ENCODE assay signal across 22 cellular contexts in genomic region chrX:21683910-21684309, GRCh38. TPM values are rescaled to one million over a fixed set of nuclear protein-coding genes. Genes with fewer than 3 reads are reported as not detected.
DNase-seq lines count a peak whose midpoint lies in the region; ATAC-seq and TF ChIP-seq lines count a peak whose summit lies in the region.
"Had no signal": no experiment of that assay in that cellular context is flagged by ENCODE, and none has a peak within 500 bp of the region (broad histone marks: within the 10 kb centered on the region; RNA-seq: fewer than 3 reads in every experiment).

No MANE protein-coding gene starts in this region.

- no peaks in the 10 kb centered on the region for H3K79me2 ChIP-seq in PC-9 (ENCODE audit: low read depth)

- no peak overlapping the region for H3K23ac ChIP-seq in IMR-90 (ENCODE audit: low read depth, low read length)

- WGBS in IMR-90 (ENCODE audit: extremely low coverage in 2 of 2, insufficient read length in 1 of 2), 2 experiments, result no CpG with 5 or more reads among the region's 1 CpG

- intact Hi-C loops in IMR-90 (cut with micrococcal nuclease), result no loop called here
- intact Hi-C loops in PC-9 (cut with micrococcal nuclease; ENCODE audit: unreplicated experiment), result no loop called here

- H3K4me2 ChIP-seq in IMR-90 (ENCODE audit: low read depth, low read length), result no peak overlapping the region
- no peak overlapping the region for H3K4me2 ChIP-seq in PC-9

- in situ Hi-C loops in IMR-90 (cut with MboI; ENCODE audit: low sequenced_read_pairs) (no loop called here), astrocyte of the spinal cord (cut with HindIII; ENCODE audit: low sequenced_read_pairs) (no loop called here)

- H3F3A ChIP-seq in PC-9 (ENCODE audit: insufficient read depth, low read depth), result no peaks in the 10 kb centered on the region

- H3K9me2 ChIP-seq in PC-9 (ENCODE audit: insufficient read depth), result no peaks in the 10 kb centered on the region

- no peak overlapping the region for H3K4ac ChIP-seq in IMR-90 (ENCODE audit: low read depth, low read length)

- POLR2A ChIA-PET in BJ (lab: Charles Lee) (no interaction called here), IMR-90 (lab: Charles Lee; ENCODE audit: unreplicated experiment) (no interaction called here), PC-9 (lab: Charles Lee; ENCODE audit: unreplicated experiment) (no interaction called here)

- no peak overlapping the region for H3K9ac ChIP-seq in IMR-90 (ENCODE audit: low read depth, low read length)

- no peak overlapping the region for H3K56ac ChIP-seq in IMR-90 (ENCODE audit: extremely low read depth, insufficient read depth, low read length)

- ATAC-seq in IMR-90 (ENCODE audit: low read depth) (no peak), GM21717 (IDR thresholded peaks at IDR 0.05; ENCODE audit: unreplicated experiment) (no peak)
- ATAC-seq: heart right ventricle; lower lobe of right lung; stimulated activated naive B cell treated with anti-CD40 and anti-IgM and Interleukin-4, amounts not matched to agents 10 μg/mL and 1 μg/mL and 100 μg/mL, for 72 hours had no signal

- no peaks in the 10 kb centered on the region for H3K9me1 ChIP-seq in IMR-90 (ENCODE audit: insufficient read depth, low read length)

- H3K36me3 ChIP-seq in BJ (ENCODE audit: control insufficient read depth, insufficient read depth, low read length) (no peaks in the 10 kb centered on the region), IMR-90 (ENCODE audit: control insufficient read depth, insufficient read depth, low read length) (no peaks in the 10 kb centered on the region), PC-9 (ENCODE audit: low read depth) (no peaks in the 10 kb centered on the region)
- H3K36me3 ChIP-seq: heart right ventricle, lower lobe of right lung, right lobe of liver had no signal

- no peak for TF ChIP-seq POLR2A in IMR-90 (IDR thresholded peaks at IDR 0.05; ENCODE audit: low read depth, low read length)

- no peak overlapping the region for H3K18ac ChIP-seq in IMR-90 (ENCODE audit: low read depth, low read length)

- H2AK9ac ChIP-seq in IMR-90 (replicated peaks; ENCODE audit: low read depth, low read length, poor library complexity), result no peak overlapping the region

- H3K36me3 Mint-ChIP-seq in mesothelial cell of epicardium, result no peaks in the 10 kb centered on the region
- H3K36me3 Mint-ChIP-seq: IgD-negative memory B cell; stimulated activated naive B cell treated with anti-CD40 and anti-IgM and Interleukin-4, amounts not matched to agents 10 μg/mL and 1 μg/mL and 100 μg/mL, for 72 hours had no signal

- no peak overlapping the region for H4K5ac ChIP-seq in IMR-90 (ENCODE audit: low read depth, low read length)

- H3K79me1 ChIP-seq in IMR-90 (ENCODE audit: low read depth in 1 of 2, low read length in 2 of 2), result no peaks in the 10 kb centered on the region

- H3K9me3 Mint-ChIP-seq in mesothelial cell of epicardium, result peaks cover 6% of the 10 kb centered on the region
- H3K9me3 Mint-ChIP-seq: central memory CD8-positive, alpha-beta T cell; IgD-negative memory B cell had no signal

- H4K8ac ChIP-seq in IMR-90 (ENCODE audit: low read depth in 2 of 2, low read length in 2 of 2), result no peak overlapping the region

- no peak overlapping the region for H2BK5ac ChIP-seq in IMR-90 (ENCODE audit: low read depth, low read length, poor library complexity, severe bottlenecking)

- peaks cover 3% of the 10 kb centered on the region for H3K27me3 Mint-ChIP-seq in mesothelial cell of epicardium (ENCODE audit: low read depth)
- H3K27me3 Mint-ChIP-seq: central memory CD8-positive, alpha-beta T cell; IgD-negative memory B cell had no signal

- no peak overlapping the region for H3K27ac ChIP-seq in IMR-90 (ENCODE audit: insufficient read depth, low read length)
- no peak overlapping the region for H3K27ac ChIP-seq in PC-9
- H3K27ac ChIP-seq: heart right ventricle, lower lobe of right lung, right lobe of liver had no signal

- dilution Hi-C loops in IMR-90 (cut with HindIII; ENCODE audit: low sequenced_read_pairs, unreplicated experiment), result no loop called here

- DNase-seq in BJ (ENCODE audit: low read depth) (peak; percentile 66), IMR-90 (peak; percentile 74), astrocyte of the spinal cord (ENCODE audit: low read depth, low spot score) (peak; percentile 34), mesothelial cell of epicardium (ENCODE audit: low spot score in 2 of 2, unreplicated experiment in 2 of 2) (no peak), PC-9 (no peak), DMS153 (lab: John Stamatoyannopoulos, UW) (no peak), medulla oblongata (ENCODE audit: extremely low spot score) (no peak)
- DNase-seq: activated CD4-positive, alpha-beta T cell treated with anti-CD3 and anti-CD28 coated beads, Interleukin-2, amount 50 U/mL, for 1 hour; activated naive CD4-positive, alpha-beta T cell; Caco-2; heart right ventricle; lower lobe of right lung; NCI-H2029 treated with DMSO at 0.1 percent for 48 hours; NK-92 treated with Interleukin-12 subunit alpha and Interleukin-12 subunit beta, amount 100 ng/mL, for 24 hours; right lobe of liver; stimulated activated naive B cell treated with anti-CD40 and anti-IgM and Interleukin-4, amounts not matched to agents 10 μg/mL and 1 μg/mL and 100 μg/mL, for 72 hours; SW 1271 had no signal

- no peak overlapping the region for H2AK5ac ChIP-seq in IMR-90 (ENCODE audit: low read depth, low read length)

- no peak overlapping the region for H3K4me3 Mint-ChIP-seq in mesothelial cell of epicardium
- H3K4me3 Mint-ChIP-seq: central memory CD8-positive, alpha-beta T cell; IgD-negative memory B cell; stimulated activated naive B cell treated with anti-CD40 and anti-IgM and Interleukin-4, amounts not matched to agents 10 μg/mL and 1 μg/mL and 100 μg/mL, for 72 hours had no signal

- H2BK15ac ChIP-seq in IMR-90 (ENCODE audit: low read depth, low read length), result no peak overlapping the region

- no TSS peak for BruUV-seq in IMR-90 (replicated peaks; lab: Mats Ljungman, UMichigan)
- BruUV-seq in PC-9 (replicated peaks; lab: Mats Ljungman, UMichigan), result no TSS peak

- CTCF ChIA-PET in BJ (lab: Yijun Ruan, JAX), result no interaction called here
- CTCF ChIA-PET in IMR-90 (lab: Yijun Ruan, JAX), result no interaction called here
- CTCF ChIA-PET in PC-9 (lab: Charles Lee), result no interaction called here

- H3K4me3 ChIP-seq in BJ (ENCODE audit: low read depth, low read length) (no peak overlapping the region), IMR-90 (ENCODE audit: insufficient read depth, low read depth, low read length) (no peak overlapping the region), astrocyte of the spinal cord (ENCODE audit: low read depth, low read length) (no peak overlapping the region), PC-9 (no peak overlapping the region)
- H3K4me3 ChIP-seq: heart right ventricle, lower lobe of right lung, right lobe of liver had no signal

- no peak overlapping the region for H2AFZ ChIP-seq in IMR-90 (replicated peaks; ENCODE audit: low read length, poor library complexity)
- no peak overlapping the region for H2AFZ ChIP-seq in PC-9

- peak overlapping the region; percentile 13 for H3K27ac Mint-ChIP-seq in mesothelial cell of epicardium
- H3K27ac Mint-ChIP-seq: IgD-negative memory B cell; stimulated activated naive B cell treated with anti-CD40 and anti-IgM and Interleukin-4, amounts not matched to agents 10 μg/mL and 1 μg/mL and 100 μg/mL, for 72 hours had no signal

- TF ChIP-seq CTCF in BJ (IDR thresholded peaks at IDR 0.05; ENCODE audit: insufficient read depth, low read depth, low read length), result no peak
- TF ChIP-seq CTCF in IMR-90 (conservative IDR thresholded peaks at IDR 0.05; ENCODE audit: low read depth, low read length), result no peak
- no peak for TF ChIP-seq CTCF in astrocyte of the spinal cord (IDR thresholded peaks at IDR 0.05; ENCODE audit: low read depth, low read length)
- TF ChIP-seq CTCF in mesothelial cell of epicardium (IDR thresholded peaks at IDR 0.05; ENCODE audit: unreplicated experiment), result no peak
- TF ChIP-seq CTCF in PC-9 (conservative IDR thresholded peaks at IDR 0.05), result no peak

- peaks cover 8% of the 10 kb centered on the region for H3K4me1 Mint-ChIP-seq in mesothelial cell of epicardium
- H3K4me1 Mint-ChIP-seq: central memory CD8-positive, alpha-beta T cell; IgD-negative memory B cell; stimulated activated naive B cell treated with anti-CD40 and anti-IgM and Interleukin-4, amounts not matched to agents 10 μg/mL and 1 μg/mL and 100 μg/mL, for 72 hours had no signal

- H3K4me1 ChIP-seq in IMR-90 (ENCODE audit: control insufficient read depth, insufficient read depth, low read length), result no peaks in the 10 kb centered on the region
- H3K4me1 ChIP-seq in PC-9 (replicated peaks; ENCODE audit: insufficient read depth), result 0 out of 2 replicates have a peak, but pooled peaks cover 4% of the 10 kb centered on the region
- H3K4me1 ChIP-seq: heart right ventricle, lower lobe of right lung, right lobe of liver had no signal

- H3K9me3 ChIP-seq in IMR-90 (ENCODE audit: control insufficient read depth, insufficient read depth, low read length) (no peaks in the 10 kb centered on the region), PC-9 (ENCODE audit: insufficient read depth, low read depth) (no peaks in the 10 kb centered on the region)
- H3K9me3 ChIP-seq: Caco-2, heart right ventricle, lower lobe of right lung, right lobe of liver had no signal

- no peak overlapping the region for H3K14ac ChIP-seq in IMR-90 (replicated peaks; ENCODE audit: low read depth, low read length)

- H2BK20ac ChIP-seq in IMR-90 (ENCODE audit: low read depth, low read length), result no peak overlapping the region

- H4K20me1 ChIP-seq in IMR-90 (ENCODE audit: insufficient read depth, low read length) (no peaks in the 10 kb centered on the region), PC-9 (ENCODE audit: insufficient read depth) (no peaks in the 10 kb centered on the region)

- H3K27me3 ChIP-seq in BJ (ENCODE audit: control insufficient read depth, insufficient read depth, low read length) (no peaks in the 10 kb centered on the region), IMR-90 (ENCODE audit: control insufficient read depth, insufficient read depth, low read length) (no peaks in the 10 kb centered on the region), PC-9 (ENCODE audit: insufficient read depth, low read depth) (no peaks in the 10 kb centered on the region)
- H3K27me3 ChIP-seq: heart right ventricle, right lobe of liver had no signal

- H4K91ac ChIP-seq in IMR-90 (ENCODE audit: insufficient read depth, low read depth, low read length), result no peak overlapping the region

- no peak for TF ChIP-seq RAD21 in IMR-90 (IDR thresholded peaks at IDR 0.05; ENCODE audit: low read length)

- H2BK120ac ChIP-seq in IMR-90 (ENCODE audit: low read depth, low read length), result no peak overlapping the region

TF ChIP-seq in IMR-90, 13 proteins besides CTCF, POLR2A, EP300 and RAD21:
- TF ChIP-seq CEBPB (IDR thresholded peaks at IDR 0.05; ENCODE audit: low read depth, low read length) (peak; percentile 77), MXI1 (IDR thresholded peaks at IDR 0.05; ENCODE audit: borderline replicate concordance, low read depth, low read length) (no peak)

RNA-seq across cellular contexts. Expression of gene KLHL34, which starts 25.8 kb away (rescaled TPM):
- polyA plus RNA-seq in BJ (2011; rRNA removed) (not detected in 2 replicates), IMR-90 (2012; rRNA removed) (not detected in 2 replicates)
- polyA minus RNA-seq in BJ (2011; rRNA and poly(A)+ RNA removed), result not detected in 2 replicates
- total RNA-seq in IMR-90 (2012; rRNA removed) (not detected in 2 replicates), mesothelial cell of epicardium (not detected in 3 replicates), PC-9 (2021) (0.18 TPM in 1 of 2 replicates, not detected in the other)
- polyA plus RNA-seq in IMR-90 (2012; cell fraction: cytosol; rRNA removed), result not detected in 2 replicates
- polyA plus RNA-seq in IMR-90 (2012; cell fraction: nucleus; rRNA removed; ENCODE audit: low replicate concordance), result not detected in 2 replicates
- total RNA-seq: Caco-2, lower lobe of right lung, NCI-H460, osteocyte had no signal

Comparison
In these comparisons a context has a peak if more than half of its experiments do, and no peak if none do; other contexts are left out.
1. DNase-seq: peak in BJ (single experiment), IMR-90 (single experiment) and astrocyte of the spinal cord (single experiment); none in mesothelial cell of epicardium (0 of 2), PC-9 (0 of 2), DMS153 (single experiment) and medulla oblongata (single experiment).